Comparison of ENCODE assay signal across 8 cellular contexts in genomic region chr3:59566481-59566975, GRCh38.
DNase-seq lines count a peak whose midpoint lies in the region; ATAC-seq and TF ChIP-seq lines count a peak whose summit lies in the region.
"Had no signal": no experiment of that assay in that cellular context is flagged by ENCODE, and none has a peak within 500 bp of the region (broad histone marks: within the 10 kb centered on the region; RNA-seq: fewer than 3 reads in every experiment).

No MANE protein-coding gene starts in this region.

- H3K9me3 Mint-ChIP-seq in chondrocyte (ENCODE audit: low read depth) = no peaks in the 10 kb centered on the region

- intact Hi-C loops in posterior vena cava (cut with DNase I) = no loop called here

- no peak overlapping the region for H3K4me3 Mint-ChIP-seq in chondrocyte (ENCODE audit: unreplicated experiment)

- no peaks in the 10 kb centered on the region for H3K36me3 Mint-ChIP-seq in chondrocyte (ENCODE audit: low read depth)

- peaks cover 36% of the 10 kb centered on the region for H3K4me1 Mint-ChIP-seq in chondrocyte (ENCODE audit: low read depth)

- TF ChIP-seq CTCF in chondrocyte (IDR thresholded peaks at IDR 0.05) = no peak

- H3K27ac Mint-ChIP-seq in chondrocyte (ENCODE audit: unreplicated experiment) = peak overlapping the region; percentile 29

- ATAC-seq in GM18519 (IDR thresholded peaks at IDR 0.05; ENCODE audit: low FRiP score, unreplicated experiment) (peak; percentile 67), GM19455 (IDR thresholded peaks at IDR 0.05; ENCODE audit: unreplicated experiment) (peak; percentile 99), HG03066 (IDR thresholded peaks at IDR 0.05; ENCODE audit: low read depth, unreplicated experiment) (peak; percentile 99)
- ATAC-seq: heart left ventricle had no signal

- DNase-seq in chondrocyte (ENCODE audit: low spot score) = no peak
- no peak for DNase-seq in posterior vena cava (ENCODE audit: low spot score)
- DNase-seq in cortex of kidney (lab: John Stamatoyannopoulos, UW) = no peak
- DNase-seq in HuH-7.5 (ENCODE audit: low spot score) = no peak
- DNase-seq: heart left ventricle had no signal

- no peaks in the 10 kb centered on the region for H3K27me3 Mint-ChIP-seq in chondrocyte (ENCODE audit: low read depth)
